Comparison of ENCODE assay signal across 1 cellular context in the genomic region with DNA sequence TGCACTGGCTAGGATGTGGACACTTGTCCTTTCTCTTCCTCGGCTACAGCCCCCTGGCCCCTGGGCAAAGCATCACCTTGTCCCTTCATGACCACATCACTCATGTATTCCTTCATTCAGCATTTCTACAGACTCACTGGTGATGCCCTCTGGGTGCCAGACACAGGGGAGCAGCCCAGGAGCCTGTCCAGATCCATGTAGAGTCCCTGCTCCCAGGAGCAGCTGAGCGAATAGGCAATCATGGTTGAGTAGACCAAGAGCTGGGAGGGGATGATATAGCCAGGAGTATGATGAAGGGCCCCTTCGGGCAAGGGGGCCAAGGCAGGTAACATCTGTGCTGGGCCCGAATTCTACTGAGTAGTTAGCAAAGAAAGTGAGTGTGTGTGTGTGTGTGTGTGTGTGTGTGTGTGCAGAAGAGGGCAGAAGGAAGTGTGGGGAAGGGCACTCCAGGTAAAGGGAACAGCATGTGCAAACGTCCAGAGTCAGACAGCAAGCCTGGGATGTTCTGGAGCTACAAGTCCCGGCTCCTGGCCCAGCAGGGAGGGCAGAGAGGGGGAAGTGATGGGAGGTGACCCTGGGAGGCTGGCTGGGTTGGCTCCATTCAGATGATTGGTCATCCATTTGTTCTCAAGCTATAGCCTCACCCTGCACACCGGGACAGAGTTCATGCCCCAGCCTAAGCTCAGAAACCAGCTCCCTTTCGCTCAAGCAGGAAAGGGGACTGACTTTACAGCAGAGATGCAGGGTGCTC.
TF ChIP-seq lines count a peak whose summit lies in the region.

No MANE protein-coding gene starts in this region.

TF ChIP-seq in IMR-90, 13 proteins besides CTCF, POLR2A, EP300 and RAD21:
- no peak for TF ChIP-seq CHD1 (IDR thresholded peaks at IDR 0.05; ENCODE audit: low read depth, low read length)
- TF ChIP-seq FOS (IDR thresholded peaks at IDR 0.05; ENCODE audit: low read depth, low read length): no peak
- TF ChIP-seq CEBPB (IDR thresholded peaks at IDR 0.05; ENCODE audit: low read depth, low read length): no peak
- no peak for TF ChIP-seq RCOR1 (IDR thresholded peaks at IDR 0.05; ENCODE audit: insufficient replicate concordance, low read length)
- no peak for TF ChIP-seq NFE2L2 (IDR thresholded peaks at IDR 0.05; ENCODE audit: low read depth, low read length)
- TF ChIP-seq, protein P1, sequence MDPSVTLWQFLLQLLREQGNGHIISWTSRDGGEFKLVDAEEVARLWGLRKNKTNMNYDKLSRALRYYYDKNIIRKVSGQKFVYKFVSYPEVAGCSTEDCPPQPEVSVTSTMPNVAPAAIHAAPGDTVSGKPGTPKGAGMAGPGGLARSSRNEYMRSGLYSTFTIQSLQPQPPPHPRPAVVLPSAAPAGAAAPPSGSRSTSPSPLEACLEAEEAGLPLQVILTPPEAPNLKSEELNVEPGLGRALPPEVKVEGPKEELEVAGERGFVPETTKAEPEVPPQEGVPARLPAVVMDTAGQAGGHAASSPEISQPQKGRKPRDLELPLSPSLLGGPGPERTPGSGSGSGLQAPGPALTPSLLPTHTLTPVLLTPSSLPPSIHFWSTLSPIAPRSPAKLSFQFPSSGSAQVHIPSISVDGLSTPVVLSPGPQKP (IDR thresholded peaks at IDR 0.05; ENCODE audit: borderline replicate concordance, low read depth, low read length): no peak
- TF ChIP-seq BHLHE40 (IDR thresholded peaks at IDR 0.05; ENCODE audit: low read depth, low read length): no peak
- TF ChIP-seq MXI1 (IDR thresholded peaks at IDR 0.05; ENCODE audit: borderline replicate concordance, low read depth, low read length): no peak
- no peak for TF ChIP-seq RFX5 (IDR thresholded peaks at IDR 0.05; ENCODE audit: low read depth, low read length)
- TF ChIP-seq, protein P2, sequence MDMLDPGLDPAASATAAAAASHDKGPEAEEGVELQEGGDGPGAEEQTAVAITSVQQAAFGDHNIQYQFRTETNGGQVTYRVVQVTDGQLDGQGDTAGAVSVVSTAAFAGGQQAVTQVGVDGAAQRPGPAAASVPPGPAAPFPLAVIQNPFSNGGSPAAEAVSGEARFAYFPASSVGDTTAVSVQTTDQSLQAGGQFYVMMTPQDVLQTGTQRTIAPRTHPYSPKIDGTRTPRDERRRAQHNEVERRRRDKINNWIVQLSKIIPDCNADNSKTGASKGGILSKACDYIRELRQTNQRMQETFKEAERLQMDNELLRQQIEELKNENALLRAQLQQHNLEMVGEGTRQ (IDR thresholded peaks at IDR 0.05; ENCODE audit: low read depth, low read length): no peak
- TF ChIP-seq SMC3 (IDR thresholded peaks at IDR 0.05; ENCODE audit: low read depth, low read length): no peak
- no peak for TF ChIP-seq MAFK (IDR thresholded peaks at IDR 0.05; ENCODE audit: low read depth, low read length)
- no peak for TF ChIP-seq MAZ (IDR thresholded peaks at IDR 0.05; ENCODE audit: borderline replicate concordance, low read depth, low read length)
